ENCODE assay signal across 8 cellular contexts in genomic region chr5:17050236-17050635, GRCh38.
"Had no signal": no experiment of that assay in that cellular context is flagged by ENCODE, and none has a peak within 500 bp of the region (broad histone marks: within the 10 kb centered on the region; RNA-seq: fewer than 3 reads in every experiment).

No MANE protein-coding gene starts in this region.

- H3K9me3 Mint-ChIP-seq: HFFc6 had no signal

- H3K27ac Mint-ChIP-seq: HFFc6, IgD-negative memory B cell had no signal

- H3K9me3 ChIP-seq: HAP-1 had no signal

- H3K4me3 Mint-ChIP-seq: HFFc6, IgD-negative memory B cell had no signal

- H3K27me3 Mint-ChIP-seq: IgD-negative memory B cell had no signal

- H3K4me3 ChIP-seq: HAP-1 had no signal

- DNase-seq: GOT3, H7, HFFc6 had no signal

- H3K36me3 Mint-ChIP-seq: IgD-negative memory B cell had no signal

- H3K36me3 ChIP-seq: HAP-1 had no signal

- H3K27ac ChIP-seq: HL-60 had no signal

- FAIRE-seq: HepG2 had no signal

- H3K4me1 Mint-ChIP-seq: IgD-negative memory B cell had no signal

- ATAC-seq: HCT116, HepG2 had no signal
